Comparison of ENCODE assay signal across 32 cellular contexts in the genomic region with DNA sequence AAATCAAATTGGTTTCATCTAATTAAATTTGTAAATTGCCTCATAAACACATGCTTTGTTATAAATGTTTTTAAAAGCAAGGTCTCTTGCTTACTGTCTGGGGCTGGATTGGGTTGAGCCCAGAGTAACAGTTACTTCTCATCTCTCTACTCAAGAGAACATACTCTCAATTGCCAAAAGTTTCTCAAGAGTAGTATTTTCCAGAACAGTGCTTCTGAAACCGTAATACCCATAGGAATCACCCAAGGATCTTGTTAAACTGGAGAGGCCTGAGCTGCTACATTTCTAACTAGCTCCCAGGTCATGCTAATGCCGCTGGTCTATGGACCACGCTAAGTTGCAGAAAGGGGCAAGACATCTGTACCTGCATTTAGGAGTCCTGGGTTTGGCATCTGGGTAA.
"Had no signal": no experiment of that assay in that cellular context is flagged by ENCODE, and none has a peak within 500 bp of the region (broad histone marks: within the 10 kb centered on the region; RNA-seq: fewer than 3 reads in every experiment).

No MANE protein-coding gene starts in this region.

- H3K36me3 ChIP-seq: ascending aorta, cardiac muscle cell, SJCRH30 had no signal

- H3K36me3 Mint-ChIP-seq: activated naive CD8-positive, alpha-beta T cell treated with anti-CD3 and anti-CD28 coated beads for 36 hours had no signal

- H3K9me3 ChIP-seq: ascending aorta, SJCRH30 had no signal

- H3K4me1 ChIP-seq: ascending aorta had no signal

- H3K4me3 Mint-ChIP-seq: activated CD4-positive, alpha-beta T cell treated with anti-CD3 and anti-CD28 coated beads, Interleukin-2, amount 10 ng/mL, durations not matched to agents 24 days and 14 days; activated CD8-positive, alpha-beta T cell treated with anti-CD3 and anti-CD28 coated beads for 36 hours; activated naive CD8-positive, alpha-beta T cell treated with anti-CD3 and anti-CD28 coated beads for 36 hours; activated T-cell treated with anti-CD3 and anti-CD28 coated beads, Interleukin-2, amount 50 U/mL, for 72 hours; activated T-helper 17 cell treated with anti-CD3 and anti-CD28 coated beads, Interleukin-2, amount 50 U/mL, for 72 hours; T-helper 2 cell treated with Interferon-gamma antibody and Interleukin-4, amounts not matched to agents 5 μg/mL and 100 μg/mL, for 36 hours had no signal

- H3K4me1 Mint-ChIP-seq: activated CD4-positive, alpha-beta T cell treated with anti-CD3 and anti-CD28 coated beads, Interleukin-2, amount 10 ng/mL, durations not matched to agents 24 days and 14 days; activated naive CD8-positive, alpha-beta T cell treated with anti-CD3 and anti-CD28 coated beads for 36 hours; activated T-helper 17 cell treated with anti-CD3 and anti-CD28 coated beads, Interleukin-2, amount 50 U/mL, for 72 hours had no signal

- H3K27me3 ChIP-seq: ascending aorta, cardiac muscle cell, SJCRH30 had no signal

- H3K27ac Mint-ChIP-seq: activated CD4-positive, alpha-beta T cell treated with anti-CD3 and anti-CD28 coated beads, Interleukin-2, amount 10 ng/mL, durations not matched to agents 24 days and 14 days; activated CD8-positive, alpha-beta T cell treated with anti-CD3 and anti-CD28 coated beads for 36 hours; activated naive CD8-positive, alpha-beta T cell treated with anti-CD3 and anti-CD28 coated beads for 36 hours; activated T-cell treated with anti-CD3 and anti-CD28 coated beads, Interleukin-2, amount 50 U/mL, for 72 hours; activated T-helper 17 cell treated with anti-CD3 and anti-CD28 coated beads, Interleukin-2, amount 50 U/mL, for 72 hours; T-helper 2 cell treated with Interferon-gamma antibody and Interleukin-4, amounts not matched to agents 5 μg/mL and 100 μg/mL, for 36 hours had no signal

- H3K9ac ChIP-seq: KMS-11 had no signal

- H3K27ac ChIP-seq: ascending aorta, cardiac muscle cell, KMS-11, PC-9, RWPE1, SJCRH30, SK-N-MC had no signal

- DNase-seq: activated CD4-positive, alpha-beta T cell treated with anti-CD3 and anti-CD28 coated beads, Interleukin-2, amount 10 ng/mL, durations not matched to agents 24 days and 14 days; activated CD4-positive, alpha-beta T cell treated with anti-CD3 and anti-CD28 coated beads, Interleukin-2, amount 50 U/mL, for 4 hours; activated CD8-positive, alpha-beta T cell treated with anti-CD3 and anti-CD28 coated beads for 36 hours; activated effector memory CD4-positive, alpha-beta T cell treated with anti-CD3 and anti-CD28 coated beads, Interleukin-2, amount 50 U/mL, for 16 hours; activated naive CD4-positive, alpha-beta T cell; activated naive CD4-positive, alpha-beta T cell treated with anti-CD3 and anti-CD28 coated beads, Interleukin-2, amount 50 U/mL, for 16 hours; activated naive CD8-positive, alpha-beta T cell treated with anti-CD3 and anti-CD28 coated beads for 36 hours; activated T-cell treated with anti-CD3 and anti-CD28 coated beads, Interleukin-2, amount 50 U/mL, for 1 hour; activated T-cell treated with anti-CD3 and anti-CD28 coated beads, Interleukin-2, amount 50 U/mL, for 72 hours; amniotic stem cell; MM.1S; MV-4-11; NCI-H1092; NCI-H146; NCI-H187; NCI-H2029 treated with DMSO at 0.1 percent for 48 hours; NCI-H2107; NCI-H2171; NCI-H510A; NCI-H526; NCI-H748 treated with DMSO at 0.1 percent for 48 hours; NK-92 treated with Interleukin-12 subunit alpha and Interleukin-12 subunit beta, amount 100 ng/mL, for 24 hours; PC-9; SHP77; SJCRH30 had no signal

- H3K9me3 Mint-ChIP-seq: activated CD4-positive, alpha-beta T cell treated with anti-CD3 and anti-CD28 coated beads, Interleukin-2, amount 10 ng/mL, durations not matched to agents 24 days and 14 days; activated CD8-positive, alpha-beta T cell treated with anti-CD3 and anti-CD28 coated beads for 36 hours; T-helper 2 cell treated with Interferon-gamma antibody and Interleukin-4, amounts not matched to agents 5 μg/mL and 100 μg/mL, for 36 hours had no signal

- H2AFZ ChIP-seq: PC-9 had no signal

- H3K4me2 ChIP-seq: KMS-11, PC-9 had no signal

- H3K27me3 Mint-ChIP-seq: activated CD4-positive, alpha-beta T cell treated with anti-CD3 and anti-CD28 coated beads, Interleukin-2, amount 10 ng/mL, durations not matched to agents 24 days and 14 days; activated CD8-positive, alpha-beta T cell treated with anti-CD3 and anti-CD28 coated beads for 36 hours; activated T-helper 17 cell treated with anti-CD3 and anti-CD28 coated beads, Interleukin-2, amount 50 U/mL, for 72 hours had no signal

- H3K4me3 ChIP-seq: ascending aorta, cardiac muscle cell, PC-9, SJCRH30, SK-N-MC had no signal

- ATAC-seq: activated CD8-positive, alpha-beta T cell treated with anti-CD3 and anti-CD28 coated beads for 36 hours; activated T-cell treated with anti-CD3 and anti-CD28 coated beads, Interleukin-2, amount 50 U/mL, for 72 hours; activated T-helper 17 cell treated with anti-CD3 and anti-CD28 coated beads, Interleukin-2, amount 50 U/mL, for 72 hours had no signal
